Comparison of ENCODE assay signal across 8 cellular contexts in genomic region chr22:23895599-23896144, GRCh38. TPM values are rescaled to one million over a fixed set of nuclear protein-coding genes. Genes with fewer than 3 reads are reported as not detected.
DNase-seq lines count a peak whose midpoint lies in the region; ATAC-seq and TF ChIP-seq lines count a peak whose summit lies in the region.

No MANE protein-coding gene starts in this region.

- no peaks in the 10 kb centered on the region for H3K9me3 Mint-ChIP-seq in activated CD4-positive, alpha-beta T cell treated with anti-CD3 and anti-CD28 coated beads for 36 hours (ENCODE audit: low read depth)

- H3K36me3 ChIP-seq in adipocyte (ENCODE audit: control insufficient read depth, insufficient read depth, low read length, severe bottlenecking), result peaks cover 11% of the 10 kb centered on the region
- peaks cover 9% of the 10 kb centered on the region for H3K36me3 ChIP-seq in kidney epithelial cell (ENCODE audit: control insufficient read depth, insufficient read depth, low read length)

- H3K27me3 Mint-ChIP-seq in activated CD4-positive, alpha-beta T cell treated with anti-CD3 and anti-CD28 coated beads for 36 hours, result no peaks in the 10 kb centered on the region

- no peaks in the 10 kb centered on the region for H3K27me3 ChIP-seq in adipocyte (replicated peaks; ENCODE audit: control insufficient read depth, insufficient read depth, low read length)
- no peaks in the 10 kb centered on the region for H3K27me3 ChIP-seq in kidney epithelial cell (ENCODE audit: control insufficient read depth, insufficient read depth, low read length)

- no peak for ATAC-seq in activated CD4-positive, alpha-beta T cell treated with anti-CD3 and anti-CD28 coated beads for 36 hours
- ATAC-seq in GM19351 (IDR thresholded peaks at IDR 0.05; ENCODE audit: unreplicated experiment), result no peak

- H3K4me3 Mint-ChIP-seq in activated CD4-positive, alpha-beta T cell treated with anti-CD3 and anti-CD28 coated beads for 36 hours, result peak overlapping the region; percentile 91

- peak overlapping the region; percentile 97 for H3K27ac ChIP-seq in temporal lobe (ENCODE audit: low read depth, low read length)

- no peak for TF ChIP-seq CTCF in kidney epithelial cell (IDR thresholded peaks at IDR 0.05; ENCODE audit: insufficient read depth, low read length, poor library complexity, severe bottlenecking)

- H3K9me3 ChIP-seq in adipocyte (ENCODE audit: control insufficient read depth, low read length), result no peaks in the 10 kb centered on the region

- peak overlapping the region; percentile 84 for H3K4me3 ChIP-seq in adipocyte (ENCODE audit: low read length)
- H3K4me3 ChIP-seq in kidney epithelial cell (ENCODE audit: low read depth, low read length), result peak overlapping the region; percentile 95

- peaks cover 23% of the 10 kb centered on the region for H3K4me1 Mint-ChIP-seq in activated CD4-positive, alpha-beta T cell treated with anti-CD3 and anti-CD28 coated beads for 36 hours

- intact Hi-C loops in activated CD4-positive, alpha-beta T cell treated with anti-CD3 and anti-CD28 coated beads for 36 hours (cut with DNase I, micrococcal nuclease), result loop anchor here (2.0 to 10.0 kb wide), 3 partner anchors 191 to 659 kb away; partner anchors contain the start of genes ADORA2A (in 1 of the 2), GUCD1 (in 1 of the 2) and SNRPD3 (in 1 of the 2)

- peaks cover 13% of the 10 kb centered on the region for H3K4me1 ChIP-seq in adipocyte (ENCODE audit: control insufficient read depth, insufficient read depth, low read length)

- DNase-seq in activated CD4-positive, alpha-beta T cell treated with anti-CD3 and anti-CD28 coated beads for 36 hours, result no peak
- no peak for DNase-seq in activated CD4-positive, alpha-beta T cell treated with anti-CD3 and anti-CD28 coated beads, Interleukin-2, amount 50 U/mL, for 48 hours
- DNase-seq in adipocyte (ENCODE audit: low read depth) (no peak), kidney epithelial cell (ENCODE audit: low read depth) (no peak), germinal center (ENCODE audit: low spot score) (no peak), NCI-H2029 treated with DMSO at 0.1 percent for 48 hours (lab: John Stamatoyannopoulos, UW) (no peak)

- CTCF ChIA-PET in activated CD4-positive, alpha-beta T cell treated with anti-CD3 and anti-CD28 coated beads for 36 hours (lab: Charles Lee), result interaction anchor here (1.1 to 2.3 kb wide), 3 partner anchors 14 to 34 kb away, joined by 3 to 8 read pairs (median 4); no protein-coding TSS in a partner anchor

- peaks cover 33% of the 10 kb centered on the region for H3K36me3 Mint-ChIP-seq in activated CD4-positive, alpha-beta T cell treated with anti-CD3 and anti-CD28 coated beads for 36 hours (ENCODE audit: low read depth)

- H3K27ac Mint-ChIP-seq in activated CD4-positive, alpha-beta T cell treated with anti-CD3 and anti-CD28 coated beads for 36 hours, result peak overlapping the region; percentile 93

- POLR2A ChIA-PET in activated CD4-positive, alpha-beta T cell treated with anti-CD3 and anti-CD28 coated beads for 36 hours (lab: Charles Lee), result no interaction called here

- peak overlapping the region; percentile 82 for H3K9ac ChIP-seq in adipocyte (ENCODE audit: low read length)

RNA-seq across cellular contexts. Expression of gene MIF, which starts 1.5 kb away (rescaled TPM):
- total RNA-seq in activated CD4-positive, alpha-beta T cell treated with anti-CD3 and anti-CD28 coated beads for 36 hours, result 1,000 to 10,000 TPM; 1,478 to 1,739 TPM
- total RNA-seq in kidney epithelial cell, result 606 and 627 TPM in 2 replicates
- 77.7 TPM for total RNA-seq in temporal lobe

RNA-seq across cellular contexts. Expression of gene SLC2A11, which starts 38.0 kb away (rescaled TPM):
- 1 to 10 TPM; 7.6 to 7.7 TPM for total RNA-seq in activated CD4-positive, alpha-beta T cell treated with anti-CD3 and anti-CD28 coated beads for 36 hours
- 22.4 and 28.4 TPM in 2 replicates for total RNA-seq in kidney epithelial cell
- 7.6 TPM for total RNA-seq in temporal lobe

RNA-seq across cellular contexts. Expression of gene DERL3, which starts 56.9 kb away (rescaled TPM):
- total RNA-seq in activated CD4-positive, alpha-beta T cell treated with anti-CD3 and anti-CD28 coated beads for 36 hours, result 1 to 10 TPM; 5.2 to 5.7 TPM
- total RNA-seq in kidney epithelial cell (0.54 and 2.3 TPM in 2 replicates), temporal lobe (0.49 TPM)
